21 cellular contexts compared by ENCODE assay signal in the genomic region with DNA sequence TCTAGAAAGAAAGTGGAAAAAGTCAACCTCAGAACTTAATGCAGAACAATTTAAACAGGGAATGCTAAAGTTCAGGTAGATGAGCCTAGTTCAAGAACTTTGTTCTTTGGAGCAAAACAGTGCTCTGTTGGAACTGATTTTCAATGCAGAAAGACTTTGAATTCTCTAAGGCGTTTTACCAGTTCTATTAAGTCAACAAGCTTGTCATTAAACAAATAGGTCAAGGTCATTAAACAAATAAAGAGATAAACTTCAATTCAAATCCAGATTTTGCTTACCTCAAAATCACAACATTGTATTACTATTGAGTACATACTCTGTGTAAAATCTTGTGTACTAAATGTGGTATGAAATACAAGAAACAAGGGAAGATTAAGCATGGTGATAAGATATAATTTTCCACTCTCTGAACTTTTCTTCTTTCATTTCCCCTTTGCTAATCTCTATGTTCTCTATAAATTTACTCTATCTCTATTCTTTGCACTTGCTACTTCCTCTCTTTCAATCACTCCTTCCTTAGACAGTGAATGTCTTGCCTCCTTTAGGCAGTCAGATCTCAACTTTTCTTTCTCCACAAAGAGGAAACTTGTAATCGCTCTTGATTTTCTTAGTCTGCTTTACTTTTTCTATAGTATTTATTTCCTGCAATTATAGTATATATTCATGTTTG.
"Had no signal": no experiment of that assay in that cellular context is flagged by ENCODE, and none has a peak within 500 bp of the region (broad histone marks: within the 10 kb centered on the region; RNA-seq: fewer than 3 reads in every experiment).

No MANE protein-coding gene starts in this region.

- H3K27ac ChIP-seq: breast epithelium, dorsolateral prefrontal cortex, esophagus squamous epithelium, gastrocnemius medialis, psoas muscle, right atrium auricular region, tibial nerve had no signal

- H3K27me3 Mint-ChIP-seq: activated CD4-positive, alpha-beta T cell treated with anti-CD3 and anti-CD28 coated beads for 36 hours; activated naive CD8-positive, alpha-beta T cell treated with anti-CD3 and anti-CD28 coated beads, Interleukin-2, amount 10 ng/mL, durations not matched to agents 7 days and 5 days; central memory CD8-positive, alpha-beta T cell; effector memory CD8-positive, alpha-beta T cell; natural killer cell treated with Interleukin-12 subunit alpha and Interleukin-12 subunit beta and Interleukin-15 and Interleukin-18, amount 100 ng/mL, for 72 hours; stimulated activated naive CD8-positive, alpha-beta T cell treated with anti-CD3 and anti-CD28 coated beads, Interleukin-15, amount 100 ng/mL, for 72 hours had no signal

- H3K36me3 Mint-ChIP-seq: activated naive CD8-positive, alpha-beta T cell treated with anti-CD3 and anti-CD28 coated beads, Interleukin-2, amount 10 ng/mL, durations not matched to agents 7 days and 5 days; WTC11 had no signal

- ATAC-seq: activated CD4-positive, alpha-beta T cell treated with anti-CD3 and anti-CD28 coated beads for 36 hours; effector memory CD8-positive, alpha-beta T cell; gastrocnemius medialis; natural killer cell treated with Interleukin-12 subunit alpha and Interleukin-12 subunit beta and Interleukin-15 and Interleukin-18, amount 100 ng/mL, for 72 hours; psoas muscle; stimulated activated naive CD8-positive, alpha-beta T cell treated with anti-CD3 and anti-CD28 coated beads, Interleukin-15, amount 100 ng/mL, for 72 hours; WTC11 had no signal

- H3K4me1 Mint-ChIP-seq: activated CD4-positive, alpha-beta T cell treated with anti-CD3 and anti-CD28 coated beads for 36 hours; activated naive CD8-positive, alpha-beta T cell treated with anti-CD3 and anti-CD28 coated beads, Interleukin-2, amount 10 ng/mL, durations not matched to agents 7 days and 5 days; central memory CD8-positive, alpha-beta T cell; stimulated activated naive CD8-positive, alpha-beta T cell treated with anti-CD3 and anti-CD28 coated beads, Interleukin-15, amount 100 ng/mL, for 72 hours had no signal

- H3K27ac Mint-ChIP-seq: activated CD4-positive, alpha-beta T cell treated with anti-CD3 and anti-CD28 coated beads for 36 hours; activated naive CD8-positive, alpha-beta T cell treated with anti-CD3 and anti-CD28 coated beads, Interleukin-2, amount 10 ng/mL, durations not matched to agents 7 days and 5 days; effector memory CD8-positive, alpha-beta T cell; natural killer cell treated with Interleukin-12 subunit alpha and Interleukin-12 subunit beta and Interleukin-15 and Interleukin-18, amount 100 ng/mL, for 72 hours; WTC11 had no signal

- DNase-seq: activated CD4-positive, alpha-beta T cell treated with anti-CD3 and anti-CD28 coated beads for 36 hours; activated CD4-positive, alpha-beta T cell treated with anti-CD3 and anti-CD28 coated beads, Interleukin-2, amount 50 U/mL, for 4 hours; activated naive CD4-positive, alpha-beta T cell treated with Interleukin-2 at 50 U/mL for 16 hours; activated naive CD8-positive, alpha-beta T cell treated with anti-CD3 and anti-CD28 coated beads, Interleukin-2, amount 10 ng/mL, durations not matched to agents 7 days and 5 days; activated T-cell treated with anti-CD3 and anti-CD28 coated beads, Interleukin-2, amount 50 U/mL, for 48 hours; amniotic stem cell; dorsolateral prefrontal cortex; effector memory CD8-positive, alpha-beta T cell; esophagus squamous epithelium; gastrocnemius medialis; hippocampal formation; midbrain; psoas muscle; stimulated activated CD4-positive, alpha-beta T cell treated with anti-CD3 and anti-CD28 coated beads, Interleukin-1b, Interleukin-23, amount 100 ng/mL, for 48 hours; stimulated activated naive CD8-positive, alpha-beta T cell treated with anti-CD3 and anti-CD28 coated beads, Interleukin-15, amount 100 ng/mL, for 72 hours had no signal

- H3K9me3 ChIP-seq: breast epithelium, gastrocnemius medialis, psoas muscle, right atrium auricular region, tibial nerve had no signal

- H3K36me3 ChIP-seq: breast epithelium, esophagus squamous epithelium, gastrocnemius medialis, right atrium auricular region, tibial nerve had no signal

- H3K4me3 ChIP-seq: breast epithelium, dorsolateral prefrontal cortex, esophagus squamous epithelium, gastrocnemius medialis, psoas muscle, right atrium auricular region, tibial nerve had no signal

- H3K4me3 Mint-ChIP-seq: activated CD4-positive, alpha-beta T cell treated with anti-CD3 and anti-CD28 coated beads for 36 hours; activated naive CD8-positive, alpha-beta T cell treated with anti-CD3 and anti-CD28 coated beads, Interleukin-2, amount 10 ng/mL, durations not matched to agents 7 days and 5 days; central memory CD8-positive, alpha-beta T cell; effector memory CD8-positive, alpha-beta T cell; natural killer cell treated with Interleukin-12 subunit alpha and Interleukin-12 subunit beta and Interleukin-15 and Interleukin-18, amount 100 ng/mL, for 72 hours; stimulated activated naive CD8-positive, alpha-beta T cell treated with anti-CD3 and anti-CD28 coated beads, Interleukin-15, amount 100 ng/mL, for 72 hours; WTC11 had no signal

- H3K27me3 ChIP-seq: breast epithelium, dorsolateral prefrontal cortex, esophagus squamous epithelium, gastrocnemius medialis, right atrium auricular region, tibial nerve had no signal
